Comparison of ENCODE assay signal across 1 cellular context in the genomic region with DNA sequence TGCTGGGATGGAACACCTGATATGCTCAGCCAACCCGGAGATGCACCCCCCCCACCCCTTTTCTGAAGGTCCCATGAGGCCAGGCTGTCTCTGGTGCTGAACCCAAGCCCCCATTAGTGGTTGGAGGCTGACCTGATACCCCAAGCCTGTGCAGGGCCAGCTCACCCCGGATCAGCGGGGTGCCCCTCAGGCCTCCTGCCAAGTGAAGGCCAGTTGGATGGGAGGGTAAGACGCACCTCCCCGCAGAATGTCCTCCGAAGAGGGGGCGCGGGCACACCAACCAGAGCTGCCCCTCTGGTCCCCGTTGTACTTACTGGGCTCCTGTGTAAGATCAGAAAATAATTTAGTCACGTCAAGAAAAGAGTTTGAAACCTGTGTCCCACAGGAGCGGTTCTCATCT.
TF ChIP-seq lines count a peak whose summit lies in the region.

No MANE protein-coding gene starts in this region.

TF ChIP-seq in IMR-90, 13 proteins besides CTCF, POLR2A, EP300 and RAD21 (continued from another document):
- no peak for TF ChIP-seq BHLHE40 (IDR thresholded peaks at IDR 0.05; ENCODE audit: low read depth, low read length)
- no peak for TF ChIP-seq MXI1 (IDR thresholded peaks at IDR 0.05; ENCODE audit: borderline replicate concordance, low read depth, low read length)
- no peak for TF ChIP-seq FOS (IDR thresholded peaks at IDR 0.05; ENCODE audit: low read depth, low read length)
- no peak for TF ChIP-seq CEBPB (IDR thresholded peaks at IDR 0.05; ENCODE audit: low read depth, low read length)
- TF ChIP-seq, protein P1, sequence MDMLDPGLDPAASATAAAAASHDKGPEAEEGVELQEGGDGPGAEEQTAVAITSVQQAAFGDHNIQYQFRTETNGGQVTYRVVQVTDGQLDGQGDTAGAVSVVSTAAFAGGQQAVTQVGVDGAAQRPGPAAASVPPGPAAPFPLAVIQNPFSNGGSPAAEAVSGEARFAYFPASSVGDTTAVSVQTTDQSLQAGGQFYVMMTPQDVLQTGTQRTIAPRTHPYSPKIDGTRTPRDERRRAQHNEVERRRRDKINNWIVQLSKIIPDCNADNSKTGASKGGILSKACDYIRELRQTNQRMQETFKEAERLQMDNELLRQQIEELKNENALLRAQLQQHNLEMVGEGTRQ (IDR thresholded peaks at IDR 0.05; ENCODE audit: low read depth, low read length): no peak
- no peak for TF ChIP-seq RCOR1 (IDR thresholded peaks at IDR 0.05; ENCODE audit: insufficient replicate concordance, low read length)
- no peak for TF ChIP-seq MAZ (IDR thresholded peaks at IDR 0.05; ENCODE audit: borderline replicate concordance, low read depth, low read length)
- TF ChIP-seq CHD1 (IDR thresholded peaks at IDR 0.05; ENCODE audit: low read depth, low read length): no peak
- TF ChIP-seq SMC3 (IDR thresholded peaks at IDR 0.05; ENCODE audit: low read depth, low read length): no peak
TF ChIP-seq in IMR-90: peak in this region for 0.
